In genomic region chr16:10967981-10968380, GRCh38 we compare ENCODE assay signal across 1 cellular context.
TF ChIP-seq lines count a peak whose summit lies in the region.

No MANE protein-coding gene starts in this region.

TF ChIP-seq in GM12878, 131 proteins besides CTCF, POLR2A, EP300 and RAD21:
- TF ChIP-seq GATAD2B (conservative IDR thresholded peaks at IDR 0.05; ENCODE audit: low read depth) (no peak), PAX8 (IDR thresholded peaks at IDR 0.05) (no peak), LARP7 (IDR thresholded peaks at IDR 0.05) (no peak), SMAD1 (IDR thresholded peaks at IDR 0.05; ENCODE audit: low read depth, partially characterized antibody) (no peak), ZBTB11 (CRISPR knock-in tag; IDR thresholded peaks at IDR 0.05) (no peak), KDM1A (IDR thresholded peaks at IDR 0.05; ENCODE audit: borderline replicate concordance) (no peak), POLR2AphosphoS5 (IDR thresholded peaks at IDR 0.05; ENCODE audit: low read length) (no peak), BCL11A (IDR thresholded peaks at IDR 0.05; ENCODE audit: low read depth, low read length) (no peak), BRCA1 (IDR thresholded peaks at IDR 0.05; ENCODE audit: low read depth, low read length) (no peak), IKZF1 (conservative IDR thresholded peaks at IDR 0.05) (no peak), ZSCAN29 (IDR thresholded peaks at IDR 0.05) (no peak), NRF1 (conservative IDR thresholded peaks at IDR 0.05; ENCODE audit: low read depth, low read length) (no peak), PKNOX1 (IDR thresholded peaks at IDR 0.05) (no peak), ATF2 (IDR thresholded peaks at IDR 0.05; ENCODE audit: low read length) (no peak), SREBF1 (IDR thresholded peaks at IDR 0.05; ENCODE audit: low read length) (no peak), USF2 (IDR thresholded peaks at IDR 0.05; ENCODE audit: borderline replicate concordance, low read depth, low read length) (no peak), YY1 (IDR thresholded peaks at IDR 0.05; ENCODE audit: low read depth, low read length) (no peak), ZBTB33 (IDR thresholded peaks at IDR 0.05) (no peak), ZNF217 (IDR thresholded peaks at IDR 0.05) (no peak)
